Comparison of ENCODE assay signal across 15 cellular contexts in the genomic region with DNA sequence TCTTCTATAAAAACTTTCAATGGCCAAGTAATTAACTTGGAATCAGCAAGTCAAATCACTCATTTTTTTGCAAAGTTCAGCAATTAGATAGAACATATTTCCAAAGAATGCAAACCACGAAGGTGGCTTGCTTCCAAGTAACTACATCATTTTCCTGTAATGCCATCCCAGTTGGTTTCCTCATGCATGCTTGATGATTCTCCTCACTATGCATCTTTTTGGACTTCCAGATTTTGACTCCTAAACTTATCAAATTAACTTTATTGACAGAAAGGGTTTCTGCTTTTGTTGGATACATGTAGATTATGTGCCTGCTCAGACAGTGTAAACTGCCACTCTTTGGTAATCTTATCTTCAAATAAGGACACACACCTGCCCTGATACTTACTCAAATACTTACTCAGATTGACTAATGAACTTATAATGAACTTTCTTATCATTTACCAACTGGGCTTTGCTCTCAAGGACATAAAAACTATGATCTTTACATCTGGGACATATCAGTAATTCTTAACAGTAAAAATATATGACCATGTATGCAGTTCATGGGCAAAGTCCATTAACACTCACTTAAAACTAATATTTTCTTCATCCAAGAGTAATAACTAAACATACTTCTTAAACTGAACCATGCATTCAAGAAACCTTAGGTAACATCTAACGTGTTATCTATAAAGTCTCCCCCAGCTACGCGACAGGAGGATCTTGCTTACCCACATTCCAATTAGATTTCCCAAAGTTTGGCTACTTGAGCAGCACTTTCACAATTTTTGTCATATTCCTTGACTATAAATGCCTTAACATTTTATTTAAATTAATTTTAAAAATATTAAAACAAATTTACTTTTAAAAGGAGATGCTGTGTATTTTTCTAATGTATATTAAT. TPM values are rescaled to one million over a fixed set of nuclear protein-coding genes. Genes with fewer than 3 reads are reported as not detected.
A peak's percentile ranks its signal among the peaks of the same experiment; 100 is the strongest.
DNase-seq lines count a peak whose midpoint lies in the region; ATAC-seq, FAIRE-seq and TF ChIP-seq lines count a peak whose summit lies in the region.
"Had no signal": no experiment of that assay in that cellular context is flagged by ENCODE, and none has a peak within 500 bp of the region (broad histone marks: within the 10 kb centered on the region; RNA-seq: fewer than 3 reads in every experiment).

No MANE protein-coding gene starts in this region.

- intact Hi-C loops in Panc1 (cut with micrococcal nuclease; ENCODE audit: unreplicated experiment), result loop anchor here (10.0 kb wide), 1 partner anchor 48 kb away; no protein-coding TSS in a partner anchor

- no peak overlapping the region for H3K4me3 ChIP-seq in Panc1 (ENCODE audit: low read depth in 2 of 2, low read length in 2 of 2)

- peaks cover 31% of the 10 kb centered on the region for H3K4me1 Mint-ChIP-seq in progenitor cell of endocrine pancreas (ENCODE audit: low read depth)
- H3K4me1 Mint-ChIP-seq: central memory CD8-positive, alpha-beta T cell; stimulated activated memory B cell treated with anti-CD40 and anti-IgM and Interleukin-4, amounts not matched to agents 10 μg/mL and 1 μg/mL and 100 μg/mL, for 72 hours had no signal

- no peak for FAIRE-seq in D721Med (lab: Jason Lieb, UNC)

- no peaks in the 10 kb centered on the region for H3K9me3 Mint-ChIP-seq in progenitor cell of endocrine pancreas (ENCODE audit: low read depth)
- H3K9me3 Mint-ChIP-seq: activated T-cell treated with anti-CD3 and anti-CD28 coated beads, Interleukin-2, amount 50 U/mL, for 72 hours; central memory CD8-positive, alpha-beta T cell; stimulated activated memory B cell treated with anti-CD40 and anti-IgM and Interleukin-4, amounts not matched to agents 10 μg/mL and 1 μg/mL and 100 μg/mL, for 72 hours had no signal

- peak; percentile 54 for DNase-seq in Caki2 (ENCODE audit: low read depth)
- no peak for DNase-seq in Panc1 (ENCODE audit: low read depth, low spot score)
- DNase-seq in fibroblast of gingiva (ENCODE audit: low read depth), result peak; percentile 91
- no peak for DNase-seq in progenitor cell of endocrine pancreas (ENCODE audit: low spot score, unreplicated experiment)
- DNase-seq in CD1c-positive myeloid dendritic cell (ENCODE audit: extremely low spot score), result no peak
- no peak for DNase-seq in NCI-H748 (lab: John Stamatoyannopoulos, UW; ENCODE audit: unreplicated experiment)
- DNase-seq in D721Med (ENCODE audit: insufficient read length, low spot score), result no peak
- DNase-seq: activated T-cell treated with anti-CD3 and anti-CD28 coated beads, Interleukin-2, amount 50 U/mL, for 72 hours; DMS 273 treated with DMSO at 0.1 percent for 48 hours; head of caudate nucleus; NCI-H2081 had no signal

- H3K4me3 Mint-ChIP-seq in progenitor cell of endocrine pancreas (ENCODE audit: low read depth), result no peak overlapping the region
- H3K4me3 Mint-ChIP-seq: activated T-cell treated with anti-CD3 and anti-CD28 coated beads, Interleukin-2, amount 50 U/mL, for 72 hours; central memory CD8-positive, alpha-beta T cell; stimulated activated memory B cell treated with anti-CD40 and anti-IgM and Interleukin-4, amounts not matched to agents 10 μg/mL and 1 μg/mL and 100 μg/mL, for 72 hours had no signal

- H3K27me3 ChIP-seq in Panc1 (ENCODE audit: control insufficient read depth, insufficient read depth, low read length), result no peaks in the 10 kb centered on the region

- in situ Hi-C loops in Caki2 (cut with HindIII; ENCODE audit: low pct_unique_long_range_greater_than_20kb, low sequenced_read_pairs), result no loop called here
- in situ Hi-C loops in Panc1 (cut with HindIII; ENCODE audit: low pct_unique_long_range_greater_than_20kb, low sequenced_read_pairs), result no loop called here

- peak overlapping the region; percentile 67 for H3K27ac Mint-ChIP-seq in progenitor cell of endocrine pancreas
- H3K27ac Mint-ChIP-seq: activated T-cell treated with anti-CD3 and anti-CD28 coated beads, Interleukin-2, amount 50 U/mL, for 72 hours; stimulated activated memory B cell treated with anti-CD40 and anti-IgM and Interleukin-4, amounts not matched to agents 10 μg/mL and 1 μg/mL and 100 μg/mL, for 72 hours had no signal

- H3K4me1 ChIP-seq in Panc1 (ENCODE audit: control insufficient read depth, insufficient read depth, low read length), result peaks cover 70% of the 10 kb centered on the region

- ATAC-seq in Panc1 (no peak; the same call in 1 of the 2 replicates), GM19328 (IDR thresholded peaks at IDR 0.05; ENCODE audit: unreplicated experiment) (no peak)
- ATAC-seq: activated T-cell treated with anti-CD3 and anti-CD28 coated beads, Interleukin-2, amount 50 U/mL, for 72 hours; stimulated activated memory B cell treated with anti-CD40 and anti-IgM and Interleukin-4, amounts not matched to agents 10 μg/mL and 1 μg/mL and 100 μg/mL, for 72 hours had no signal

- peaks cover 4% of the 10 kb centered on the region for H3K36me3 Mint-ChIP-seq in progenitor cell of endocrine pancreas (ENCODE audit: insufficient read depth)
- H3K36me3 Mint-ChIP-seq: stimulated activated memory B cell treated with anti-CD40 and anti-IgM and Interleukin-4, amounts not matched to agents 10 μg/mL and 1 μg/mL and 100 μg/mL, for 72 hours had no signal

- POLR2A ChIA-PET in Panc1 (lab: Charles Lee), result no interaction called here

- no peaks in the 10 kb centered on the region; the same call in 1 of the 2 replicates for H3K36me3 ChIP-seq in Panc1 (ENCODE audit: control insufficient read depth, insufficient read depth, low read length)

- no peaks in the 10 kb centered on the region for H3K27me3 Mint-ChIP-seq in progenitor cell of endocrine pancreas
- H3K27me3 Mint-ChIP-seq: central memory CD8-positive, alpha-beta T cell had no signal

- H3K9me3 ChIP-seq in Panc1 (ENCODE audit: control insufficient read depth, insufficient read depth, low read depth, low read length), result no peaks in the 10 kb centered on the region

- no TSS peak for BruUV-seq in Panc1 (replicated peaks; lab: Mats Ljungman, UMichigan)

- TF ChIP-seq CTCF in Panc1 (IDR thresholded peaks at IDR 0.05) (no peak), progenitor cell of endocrine pancreas (IDR thresholded peaks at IDR 0.05; ENCODE audit: unreplicated experiment) (no peak), D721Med (IDR thresholded peaks at IDR 0.05; ENCODE audit: insufficient read depth, missing control alignments) (no peak)

- peak overlapping the region; percentile 86 for H3K27ac ChIP-seq in Panc1 (ENCODE audit: low read length)

- CTCF ChIA-PET in Panc1 (lab: Charles Lee), result no interaction called here

RNA-seq across cellular contexts. Expression of a gene that starts 25.0 kb away (rescaled TPM):
- not detected in 2 replicates for total RNA-seq in Caki2 (2014; rRNA removed; shearing (Covaris generic); ENCODE audit: low replicate concordance)
- total RNA-seq in Panc1 (2021; ENCODE audit: unreplicated experiment) (0.44 TPM), progenitor cell of endocrine pancreas (2.5 and 3.6 TPM in 2 replicates)
- not detected for polyA plus RNA-seq in Panc1 (2012; ENCODE audit: insufficient read length)
- total RNA-seq: activated T-cell treated with anti-CD3 and anti-CD28 coated beads, Interleukin-2, amount 50 U/mL, for 72 hours; OCI-LY7 had no signal

Comparison
In these comparisons a context has a peak if more than half of its experiments do, and no peak if none do; other contexts are left out.
1. DNase-seq: peak in Caki2 (single experiment) and fibroblast of gingiva (single experiment); none in Panc1 (single experiment), progenitor cell of endocrine pancreas (single experiment), CD1c-positive myeloid dendritic cell (single experiment), NCI-H748 (single experiment) and D721Med (single experiment).